Comparison of ENCODE assay signal across 8 cellular contexts in genomic region chr17:28725660-28726395, GRCh38. TPM values are rescaled to one million over a fixed set of nuclear protein-coding genes. Genes with fewer than 3 reads are reported as not detected.
DNase-seq lines count a peak whose midpoint lies in the region; ATAC-seq, FAIRE-seq and TF ChIP-seq lines count a peak whose summit lies in the region.

Gene TLCD1, minus strand, starts transcription at chr17:28726233. Its CDS starts 136 bp downstream, at chr17:28726097.

- peak within 1 kb of the TSS; percentile 61 for H2AFZ ChIP-seq in GM12878 (ENCODE audit: control insufficient read depth, low read depth, low read length)

- WGBS in GM12878 (ENCODE audit: insufficient coverage, insufficient replicate concordance, low lambda C conversion rate, missing lambda C conversion rate) = 3% methylated on average over 38 of the region's 66 CpGs

- H3K27me3 ChIP-seq in GM12878 (replicated peaks in 1 of 2; ENCODE audit: control insufficient read depth in 2 of 2, insufficient read depth in 2 of 2, low read length in 1 of 2) (no peaks in the 10 kb centered on the region), iPS-15b (ENCODE audit: control insufficient read depth, insufficient read depth, low read length) (no peaks in the 10 kb centered on the region)

- H4K20me1 ChIP-seq in GM12878 (ENCODE audit: control insufficient read depth, insufficient read depth) = no peaks in the 10 kb centered on the region

- BruUV-seq in GM12878 (replicated peaks; lab: Mats Ljungman, UMichigan) = no TSS peak

- FAIRE-seq in GM12878 (lab: Jason Lieb, UNC) = no peak

- H3K36me3 ChIP-seq in GM12878 (ENCODE audit: control insufficient read depth in 2 of 2, insufficient read depth in 2 of 2, low read length in 1 of 2) (peaks cover 12 to 20% of the 10 kb centered on the region in 2 experiments; a peak in 3 of 4 replicates), iPS-15b (ENCODE audit: control insufficient read depth, insufficient read depth, low read length) (peaks cover 35% of the 10 kb centered on the region)

- no peaks in the 10 kb centered on the region for H3K9me3 ChIP-seq in GM12878 (replicated peaks; ENCODE audit: control insufficient read depth, insufficient read depth, low read length)
- H3K9me3 ChIP-seq in iPS-15b (ENCODE audit: control insufficient read depth, insufficient read depth, low read length) = no peaks in the 10 kb centered on the region

- H3K9ac ChIP-seq in GM12878 (ENCODE audit: control insufficient read depth, insufficient read depth, low read length) (peak within 1 kb of the TSS; percentile 77), iPS-15b (ENCODE audit: low read depth, low read length) (peak within 1 kb of the TSS; percentile 91)

- intact Hi-C loops in GM12878 (cut with micrococcal nuclease; ENCODE audit: unreplicated experiment) = loop anchor here (2.0 to 10.0 kb wide), 5 partner anchors 116 to 389 kb away; partner anchors contain the start of genes DHRS13 and FAM222B

- DNase-seq in AML-193 (lab: John Stamatoyannopoulos, UW) = peak; percentile 70 to 80
- DNase-seq in NCI-H1092 treated with DMSO at 0.1 percent for 48 hours (lab: John Stamatoyannopoulos, UW) = peak; percentile 78
- DNase-seq in SW 1271 (lab: John Stamatoyannopoulos, UW) = peak; percentile 59 to 75
- no peak for DNase-seq in GM12878 (ENCODE audit: low read depth, low spot score)

- peaks cover 31% of the 10 kb centered on the region for H3K79me2 ChIP-seq in GM12878 (ENCODE audit: control insufficient read depth, insufficient read depth, low read length)

- TF ChIP-seq EP300 in GM12878 (IDR thresholded peaks at IDR 0.05; ENCODE audit: borderline replicate concordance in 1 of 2, control insufficient read depth in 1 of 2, low read depth in 2 of 2, low read length in 2 of 2) = no peak

- SMC1A ChIA-PET in GM12878 (lab: Charles Lee; ENCODE audit: uncharacterized antibody, unreplicated experiment) = interaction anchor here (1.1 to 11.3 kb wide), 14 partner anchors 10 to 224 kb away, joined by 3 to 326 read pairs (median 10); partner anchors contain the start of genes BLTP2, FLOT2, PROCA1 and TRAF4

- no peak for TF ChIP-seq CTCF in GM12878 (IDR thresholded peaks at IDR 0.05 in 2 of 3, conservative IDR thresholded peaks at IDR 0.05 in 1 of 3; ENCODE audit: control insufficient read depth in 2 of 3, extremely low read depth in 1 of 3, insufficient read depth in 1 of 3, low read depth in 3 of 3, low read length in 3 of 3)

- H3K4me3 ChIP-seq in GM12878 (peak within 1 kb of the TSS; percentile 72), iPS-15b (ENCODE audit: low read depth, low read length) (peak within 1 kb of the TSS; percentile 99), skin epidermis (peak within 1 kb of the TSS; percentile 56 to 71 (median 62))

- peaks cover 23% of the 10 kb centered on the region for H3K4me1 ChIP-seq in GM12878 (ENCODE audit: control insufficient read depth, insufficient read depth, low read length)
- peaks cover 9% of the 10 kb centered on the region for H3K4me1 ChIP-seq in iPS-15b (ENCODE audit: control insufficient read depth, insufficient read depth, low read length)

- in situ Hi-C loops in GM12878 (cut with MboI) = loop anchor here (25.0 kb wide), 1 partner anchor 1264 kb away; the partner anchor contains the start of gene KSR1

- POLR2A ChIA-PET in GM12878 (lab: Charles Lee) = interaction anchor here (1.3 to 17.2 kb wide), 13 partner anchors 9 to 415 kb away, joined by 4 to 485 read pairs (median 9); partner anchors contain the start of genes BLTP2, PHF12, PROCA1 and SDF2

- H3K4me2 ChIP-seq in GM12878 (ENCODE audit: control insufficient read depth, insufficient read depth) = peak within 1 kb of the TSS; percentile 98

- peak; percentile 51 for TF ChIP-seq POLR2A in GM19099 (IDR thresholded peaks at IDR 0.05; ENCODE audit: extremely low read depth, insufficient read length, low read depth)
- TF ChIP-seq POLR2A in GM12878 (IDR thresholded peaks at IDR 0.05; ENCODE audit: low read depth, low read length) = peak; percentile 81

- CTCF ChIA-PET in GM12878 (lab: Yijun Ruan, JAX) = interaction anchor here (1.0 to 12.6 kb wide), 22 partner anchors 14 to 391 kb away, joined by 3 to 394 read pairs (median 12); partner anchors contain the start of genes BLTP2, DHRS13, FAM222B and FLOT2

- peak within 1 kb of the TSS; percentile 94 for H3K27ac ChIP-seq in GM12878 (ENCODE audit: control insufficient read depth, insufficient read depth)
- H3K27ac ChIP-seq in skin epidermis = peak within 1 kb of the TSS in 20 of 21 experiments; percentile 55 to 100 (median 96)

- peak; percentile 27 for ATAC-seq in GM12878
- ATAC-seq in HG02610 (IDR thresholded peaks at IDR 0.05; ENCODE audit: unreplicated experiment) = no peak

- no peak for TF ChIP-seq RAD21 in GM12878 (IDR thresholded peaks at IDR 0.05; ENCODE audit: insufficient read depth, low read depth, low read length)

- RAD21 ChIA-PET in GM12878 (lab: Charles Lee; ENCODE audit: unreplicated experiment) = interaction anchor here (0.7 to 6.8 kb wide), 23 partner anchors 9 to 390 kb away, joined by 3 to 375 read pairs (median 12); partner anchors contain the start of genes BLTP2, DHRS13, FLOT2 and PHF12

TF ChIP-seq in GM12878, 131 proteins besides CTCF, POLR2A, EP300 and RAD21 (continues in another document):
- TF ChIP-seq NKRF (conservative IDR thresholded peaks at IDR 0.05) (peak; percentile 72), NR2F1 (conservative IDR thresholded peaks at IDR 0.05) (peak; percentile 67), ZNF687 (IDR thresholded peaks at IDR 0.05) (peak; percentile 58; the same call in 1 of the 2 replicates)

RNA-seq across cellular contexts. Expression of gene TLCD1, which starts in this region (rescaled TPM):
- 1.9 and 4.3 TPM in 2 replicates for total RNA-seq in GM12878 (2013; cell fraction: nucleolus; rRNA removed)
- total RNA-seq in GM12878 (2014; rRNA removed) = 8.6 and 10.6 TPM in 2 replicates
- 7.2 and 7.6 TPM in 2 replicates for total RNA-seq in GM12878 (2014; rRNA removed; fragmentation: Illumina TruSeq; extraction: Trizol)
- total RNA-seq in GM12878 (2021) = 7.3 and 7.6 TPM in 2 replicates
- polyA plus RNA-seq in GM12878 (2011; ENCODE audit: low read depth) = 3.3 TPM
- polyA plus RNA-seq in GM12878 (2011; rRNA removed) = 2.1 and 4.0 TPM in 2 replicates
- 4.1 and 4.2 TPM in 2 replicates for polyA plus RNA-seq in GM12878 (2011; cell fraction: cytosol; rRNA removed)
- polyA plus RNA-seq in GM12878 (2011; cell fraction: nucleus; rRNA removed) = 5.1 and 5.7 TPM in 2 replicates
- 5.3 and 8.7 TPM in 2 replicates for polyA plus RNA-seq in GM12878 (2012)
- polyA plus RNA-seq in GM12878 (2014; fragmentation: Illumina TruSeq; extraction: Trizol) = 7.8 TPM in 2 replicates
- 1 to 10 TPM; 2.9 to 7.1 TPM for polyA plus RNA-seq in GM12878 (2014; fragmentation: Nextera tagmentation; extraction: Ambion mirVana)
- polyA plus RNA-seq in GM12878 (2014; rRNA removed) = 13.6 and 14.6 TPM in 2 replicates
- polyA plus RNA-seq in GM12878 (2016; fragmentation: Nextera tagmentation; extraction: Ambion mirVana) = 10 to 100 TPM; 14.9 to 19.8 TPM
- 5.4 and 5.5 TPM in 2 replicates for polyA minus RNA-seq in GM12878 (2011; rRNA and poly(A)+ RNA removed)
- 2.8 and 5.5 TPM in 2 replicates for polyA minus RNA-seq in GM12878 (2011; cell fraction: cytosol; rRNA and poly(A)+ RNA removed)
- 4.8 and 6.9 TPM in 2 replicates for polyA minus RNA-seq in GM12878 (2011; cell fraction: nucleus; rRNA and poly(A)+ RNA removed)
